1 cellular context compared by ENCODE assay signal in genomic region chr3:48716982-48717746, GRCh38.
TF ChIP-seq lines count a peak whose summit lies in the region.

IP6K2 (minus strand) TSS chr3:48717221; CDS start chr3:48695291, 21,930 bp downstream.

TF ChIP-seq in HepG2, 621 proteins besides CTCF, POLR2A, EP300 and RAD21 (continued from another document and continues in another):
- TF ChIP-seq GABPB1 (CRISPR knock-in tag; IDR thresholded peaks at IDR 0.05) (peak; percentile 93), ZSCAN22 (CRISPR knock-in tag; IDR thresholded peaks at IDR 0.05) (no peak), ZBTB3 (CRISPR knock-in tag; IDR thresholded peaks at IDR 0.05; ENCODE audit: borderline replicate concordance, low read depth) (peak; percentile 78), ZFAT (CRISPR knock-in tag; conservative IDR thresholded peaks at IDR 0.05) (no peak), GLMP (CRISPR knock-in tag; IDR thresholded peaks at IDR 0.05; ENCODE audit: borderline replicate concordance) (no peak), ZNF747 (CRISPR knock-in tag; IDR thresholded peaks at IDR 0.05; ENCODE audit: borderline replicate concordance) (0 out of 2 replicates have a peak, but pooled peaks have one; percentile 44), ZNF30 (CRISPR knock-in tag; IDR thresholded peaks at IDR 0.05) (no peak), ZFP36 (IDR thresholded peaks at IDR 0.05; ENCODE audit: borderline replicate concordance, low read depth, low read length, partially characterized antibody) (no peak), SRF (IDR thresholded peaks at IDR 0.05; ENCODE audit: low read depth, low read length) (0 out of 2 replicates have a peak, but pooled peaks have one; percentile 32), ZNF672 (CRISPR knock-in tag; IDR thresholded peaks at IDR 0.05) (no peak), SMAD3 (CRISPR knock-in tag; IDR thresholded peaks at IDR 0.05) (no peak), ZNF775 (CRISPR knock-in tag; IDR thresholded peaks at IDR 0.05; ENCODE audit: borderline replicate concordance) (no peak), TAF1 (CRISPR knock-in tag; IDR thresholded peaks at IDR 0.05) (peak; percentile 77; the same call in 1 of the 2 replicates), PHF5A (CRISPR knock-in tag; IDR thresholded peaks at IDR 0.05; ENCODE audit: low read depth, unreplicated experiment) (no peak), ZIK1 (CRISPR knock-in tag; IDR thresholded peaks at IDR 0.05; ENCODE audit: borderline replicate concordance, low read depth) (no peak), REXO4 (CRISPR knock-in tag; IDR thresholded peaks at IDR 0.05; ENCODE audit: borderline replicate concordance) (no peak), HOXD1 (CRISPR knock-in tag; IDR thresholded peaks at IDR 0.05) (no peak; the same call in 1 of the 2 replicates), TP53 (CRISPR knock-in tag; conservative IDR thresholded peaks at IDR 0.05) (no peak), MEIS1 (CRISPR knock-in tag; IDR thresholded peaks at IDR 0.05; ENCODE audit: borderline replicate concordance) (no peak), ATF3 (CRISPR knock-in tag; IDR thresholded peaks at IDR 0.05) (no peak), IKZF4 (CRISPR knock-in tag; IDR thresholded peaks at IDR 0.05; ENCODE audit: borderline replicate concordance, low read depth, not compliant biosample characterization) (no peak), ZNF746 (CRISPR knock-in tag; IDR thresholded peaks at IDR 0.05) (no peak), SPEN (CRISPR knock-in tag; IDR thresholded peaks at IDR 0.05; ENCODE audit: low read depth) (0 out of 2 replicates have a peak, but pooled peaks have one; percentile 25), MYNN (CRISPR knock-in tag; IDR thresholded peaks at IDR 0.05; ENCODE audit: low read depth) (no peak), ZNF703 (CRISPR knock-in tag; IDR thresholded peaks at IDR 0.05; ENCODE audit: borderline replicate concordance) (no peak; the same call in 1 of the 2 replicates), SIX4 (CRISPR knock-in tag; IDR thresholded peaks at IDR 0.05) (0 out of 2 replicates have a peak, but pooled peaks have one; percentile 11), PHF20 (CRISPR knock-in tag; IDR thresholded peaks at IDR 0.05) (peak; percentile 66), HNF1A (IDR thresholded peaks at IDR 0.05; ENCODE audit: low read depth) (no peak), HNF1A (CRISPR knock-in tag; IDR thresholded peaks at IDR 0.05; ENCODE audit: borderline replicate concordance) (0 out of 2 replicates have a peak, but pooled peaks have one; percentile 26), SALL1 (CRISPR knock-in tag; IDR thresholded peaks at IDR 0.05) (peak; percentile 61), TCF7L2 (IDR thresholded peaks at IDR 0.05; ENCODE audit: low read depth, low read length) (no peak), SMARCE1 (IDR thresholded peaks at IDR 0.05; ENCODE audit: borderline replicate concordance) (no peak), ZFP90 (CRISPR knock-in tag; IDR thresholded peaks at IDR 0.05; ENCODE audit: borderline replicate concordance) (no peak; the same call in 1 of the 2 replicates), CEBPB (IDR thresholded peaks at IDR 0.05; ENCODE audit: borderline replicate concordance, low read depth, low read length) (peak; percentile 60; the same call in 1 of the 2 replicates), KLF15 (CRISPR knock-in tag; IDR thresholded peaks at IDR 0.05; ENCODE audit: borderline replicate concordance) (no peak), FOSL1 (CRISPR knock-in tag; IDR thresholded peaks at IDR 0.05; ENCODE audit: borderline replicate concordance) (no peak), PAX8 (CRISPR knock-in tag; IDR thresholded peaks at IDR 0.05; ENCODE audit: borderline replicate concordance) (no peak), FLYWCH1 (CRISPR knock-in tag; IDR thresholded peaks at IDR 0.05) (no peak), HIC2 (CRISPR knock-in tag; IDR thresholded peaks at IDR 0.05; ENCODE audit: low read depth) (no peak), JDP2 (CRISPR knock-in tag; IDR thresholded peaks at IDR 0.05; ENCODE audit: borderline replicate concordance) (no peak), MXD3 (CRISPR knock-in tag; IDR thresholded peaks at IDR 0.05) (peak; percentile 69; the same call in 1 of the 2 replicates), PHF21A (CRISPR knock-in tag; IDR thresholded peaks at IDR 0.05) (peak; percentile 33; the same call in 1 of the 2 replicates), HNRNPLL (IDR thresholded peaks at IDR 0.05; ENCODE audit: low read depth, low read length, poor library complexity, severe bottlenecking) (peak; percentile 96), ZNF441 (CRISPR knock-in tag; IDR thresholded peaks at IDR 0.05; ENCODE audit: borderline replicate concordance) (no peak), POLR2AphosphoS5 (IDR thresholded peaks at IDR 0.05; ENCODE audit: low read depth, low read length) (peak; percentile 94), ZBTB49 (CRISPR knock-in tag; IDR thresholded peaks at IDR 0.05; ENCODE audit: borderline replicate concordance) (no peak), POLR2AphosphoS2 (IDR thresholded peaks at IDR 0.05; ENCODE audit: low read depth, low read length) (peak; percentile 84; the same call in 1 of the 2 replicates), MTF2 (CRISPR knock-in tag; IDR thresholded peaks at IDR 0.05; ENCODE audit: borderline replicate concordance) (no peak), ZNF530 (CRISPR knock-in tag; IDR thresholded peaks at IDR 0.05; ENCODE audit: low read depth) (no peak), ZNF605 (CRISPR knock-in tag; IDR thresholded peaks at IDR 0.05) (peak; percentile 51; the same call in 1 of the 2 replicates), MLLT10 (CRISPR knock-in tag; IDR thresholded peaks at IDR 0.05) (no peak), MAX (IDR thresholded peaks at IDR 0.05) (peak; percentile 30; the same call in 1 of the 2 replicates), SOX13 (IDR thresholded peaks at IDR 0.05) (peak; percentile 2; the same call in 1 of the 2 replicates), SOX13 (CRISPR knock-in tag; conservative IDR thresholded peaks at IDR 0.05 in 1 of 2, IDR thresholded peaks at IDR 0.05 in 1 of 2) (peak in 1 of 2 experiments; percentile 55; a peak in 1 of 4 replicates), ZNF501 (CRISPR knock-in tag; IDR thresholded peaks at IDR 0.05) (peak; percentile 88), HHEX (CRISPR knock-in tag; IDR thresholded peaks at IDR 0.05) (no peak), BHLHE40 (IDR thresholded peaks at IDR 0.05; ENCODE audit: low read length) (0 out of 2 replicates have a peak, but pooled peaks have one; percentile 15), ZNF225 (CRISPR knock-in tag; IDR thresholded peaks at IDR 0.05) (no peak), CBFB (CRISPR knock-in tag; IDR thresholded peaks at IDR 0.05) (no peak), ELF4 (CRISPR knock-in tag; IDR thresholded peaks at IDR 0.05; ENCODE audit: borderline replicate concordance) (peak; percentile 72), RFX5 (IDR thresholded peaks at IDR 0.05; ENCODE audit: low read depth, low read length) (peak; percentile 99), MBNL3 (CRISPR knock-in tag; conservative IDR thresholded peaks at IDR 0.05) (no peak), ZFP91 (CRISPR knock-in tag; IDR thresholded peaks at IDR 0.05; ENCODE audit: borderline replicate concordance) (peak; percentile 59; the same call in 1 of the 2 replicates), ZFY (CRISPR knock-in tag; IDR thresholded peaks at IDR 0.05) (peak; percentile 45; the same call in 1 of the 2 replicates), BCL6 (CRISPR knock-in tag; IDR thresholded peaks at IDR 0.05) (no peak), ZNF709 (CRISPR knock-in tag; IDR thresholded peaks at IDR 0.05) (no peak), RBAK (CRISPR knock-in tag; IDR thresholded peaks at IDR 0.05) (no peak), ZSCAN21 (CRISPR knock-in tag; IDR thresholded peaks at IDR 0.05; ENCODE audit: borderline replicate concordance) (peak; percentile 60; the same call in 1 of the 2 replicates)
